ENCODE assay signal across 12 cellular contexts in genomic region chr19:47258895-47259555, GRCh38. TPM values are rescaled to one million over a fixed set of nuclear protein-coding genes. Genes with fewer than 3 reads are reported as not detected.
DNase-seq lines count a peak whose midpoint lies in the region; ATAC-seq and TF ChIP-seq lines count a peak whose summit lies in the region.
"Had no signal": no experiment of that assay in that cellular context is flagged by ENCODE, and none has a peak within 500 bp of the region (broad histone marks: within the 10 kb centered on the region; RNA-seq: fewer than 3 reads in every experiment).

No MANE protein-coding gene starts in this region.

- intact Hi-C loops in tibial artery (cut with DNase I; ENCODE audit: low total_unique reads) = loop anchor here (2.0 kb wide), 1 partner anchor 14 kb away; no protein-coding TSS in a partner anchor

- ATAC-seq in activated T-cell treated with anti-CD3 and anti-CD28 coated beads, Interleukin-2, amount 50 U/mL, for 72 hours (replicated peaks in 1 of 2) = no peak
- no peak for ATAC-seq in activated T-helper 17 cell treated with anti-CD3 and anti-CD28 coated beads, Interleukin-2, amount 50 U/mL, for 72 hours (replicated peaks)

- H3K4me1 Mint-ChIP-seq in activated T-cell treated with anti-CD3 and anti-CD28 coated beads, Interleukin-2, amount 50 U/mL, for 72 hours (ENCODE audit: low read depth) = peaks cover 46% of the 10 kb centered on the region
- peaks cover 28% of the 10 kb centered on the region for H3K4me1 Mint-ChIP-seq in activated T-helper 17 cell treated with anti-CD3 and anti-CD28 coated beads, Interleukin-2, amount 50 U/mL, for 72 hours
- peaks cover 24% of the 10 kb centered on the region for H3K4me1 Mint-ChIP-seq in mesothelial cell of epicardium

- H3K27me3 ChIP-seq in tibial artery = no peaks in the 10 kb centered on the region

- no peak for TF ChIP-seq CTCF in mesothelial cell of epicardium (IDR thresholded peaks at IDR 0.05; ENCODE audit: unreplicated experiment)
- TF ChIP-seq CTCF in tibial artery (IDR thresholded peaks at IDR 0.05) = no peak

- H3K9me3 Mint-ChIP-seq in activated T-cell treated with anti-CD3 and anti-CD28 coated beads, Interleukin-2, amount 50 U/mL, for 72 hours = no peaks in the 10 kb centered on the region
- no peaks in the 10 kb centered on the region for H3K9me3 Mint-ChIP-seq in activated T-helper 17 cell treated with anti-CD3 and anti-CD28 coated beads, Interleukin-2, amount 50 U/mL, for 72 hours
- no peaks in the 10 kb centered on the region for H3K9me3 Mint-ChIP-seq in mesothelial cell of epicardium

- H3K36me3 Mint-ChIP-seq in activated T-cell treated with anti-CD3 and anti-CD28 coated beads, Interleukin-2, amount 50 U/mL, for 72 hours (ENCODE audit: insufficient read depth in 2 of 2) = peaks cover 15 to 25% of the 10 kb centered on the region in 2 donors
- peaks cover 67% of the 10 kb centered on the region for H3K36me3 Mint-ChIP-seq in activated T-helper 17 cell treated with anti-CD3 and anti-CD28 coated beads, Interleukin-2, amount 50 U/mL, for 72 hours (ENCODE audit: low read depth)
- peaks cover 38% of the 10 kb centered on the region for H3K36me3 Mint-ChIP-seq in mesothelial cell of epicardium

- H3K27me3 Mint-ChIP-seq in activated T-cell treated with anti-CD3 and anti-CD28 coated beads, Interleukin-2, amount 50 U/mL, for 72 hours (ENCODE audit: low read depth) = no peaks in the 10 kb centered on the region
- H3K27me3 Mint-ChIP-seq in activated T-helper 17 cell treated with anti-CD3 and anti-CD28 coated beads, Interleukin-2, amount 50 U/mL, for 72 hours = no peaks in the 10 kb centered on the region
- no peaks in the 10 kb centered on the region for H3K27me3 Mint-ChIP-seq in mesothelial cell of epicardium (ENCODE audit: low read depth)

- H3K4me3 ChIP-seq in tibial artery = no peak overlapping the region
- H3K4me3 ChIP-seq: prostate gland had no signal

- peak overlapping the region; percentile 40 to 99 for H3K4me3 Mint-ChIP-seq in activated T-cell treated with anti-CD3 and anti-CD28 coated beads, Interleukin-2, amount 50 U/mL, for 72 hours
- H3K4me3 Mint-ChIP-seq in activated T-helper 17 cell treated with anti-CD3 and anti-CD28 coated beads, Interleukin-2, amount 50 U/mL, for 72 hours = peak overlapping the region; percentile 98
- H3K4me3 Mint-ChIP-seq in mesothelial cell of epicardium = peak overlapping the region; percentile 42

- peaks cover 50 to 56% (median 50%) of the 10 kb centered on the region in 3 donors for H3K36me3 ChIP-seq in tibial artery

- peak overlapping the region; percentile 86 to 91 for H3K27ac ChIP-seq in tibial artery

- peaks cover 0 to 40% (median 25%) of the 10 kb centered on the region in 4 donors for H3K4me1 ChIP-seq in tibial artery
- H3K4me1 ChIP-seq: prostate gland had no signal

- DNase-seq in activated T-cell treated with anti-CD3 and anti-CD28 coated beads, Interleukin-2, amount 50 U/mL, for 72 hours = no peak
- no peak for DNase-seq in activated T-cell treated with anti-CD3 and anti-CD28 coated beads, Interleukin-2, amount 50 U/mL, for 1 hour
- DNase-seq in mesothelial cell of epicardium (ENCODE audit: low spot score in 2 of 2, unreplicated experiment in 2 of 2) (no peak), tibial artery (no peak), NCI-H226 (no peak), NCI-H82 treated with DMSO at 0.1 percent for 48 hours (lab: John Stamatoyannopoulos, UW; ENCODE audit: unreplicated experiment) (no peak)
- no peak for DNase-seq in stimulated activated naive CD4-positive, alpha-beta T cell (lab: John Stamatoyannopoulos, UW)
- DNase-seq: effector CD4-positive, alpha-beta T cell; KBM-7; NCI-H2227 treated with DMSO at 0.1 percent for 48 hours had no signal

- H3K27ac Mint-ChIP-seq in activated T-cell treated with anti-CD3 and anti-CD28 coated beads, Interleukin-2, amount 50 U/mL, for 72 hours = peak overlapping the region; percentile 74
- peak overlapping the region; percentile 96 for H3K27ac Mint-ChIP-seq in activated T-helper 17 cell treated with anti-CD3 and anti-CD28 coated beads, Interleukin-2, amount 50 U/mL, for 72 hours
- peak overlapping the region; percentile 71 for H3K27ac Mint-ChIP-seq in mesothelial cell of epicardium

- H3K9me3 ChIP-seq in tibial artery = no peaks in the 10 kb centered on the region
- H3K9me3 ChIP-seq: prostate gland had no signal

RNA-seq across cellular contexts. Expression of gene CCDC9, which starts 2.7 kb away (rescaled TPM):
- 10 to 100 TPM; 51.6 to 51.7 TPM for total RNA-seq in activated T-cell treated with anti-CD3 and anti-CD28 coated beads, Interleukin-2, amount 50 U/mL, for 72 hours
- 10 to 100 TPM; 38.9 to 44.6 TPM for total RNA-seq in activated T-helper 17 cell treated with anti-CD3 and anti-CD28 coated beads, Interleukin-2, amount 50 U/mL, for 72 hours
- total RNA-seq in mesothelial cell of epicardium = 45.6 to 49.2 TPM (median 46.8 TPM) in 3 replicates

RNA-seq across cellular contexts. Expression of gene INAFM1, which starts 15.7 kb away (rescaled TPM):
- 10 to 100 TPM; 19.7 to 21.4 TPM for total RNA-seq in activated T-cell treated with anti-CD3 and anti-CD28 coated beads, Interleukin-2, amount 50 U/mL, for 72 hours
- total RNA-seq in activated T-helper 17 cell treated with anti-CD3 and anti-CD28 coated beads, Interleukin-2, amount 50 U/mL, for 72 hours = 10 to 100 TPM; 12.9 to 21.6 TPM
- total RNA-seq in mesothelial cell of epicardium = 24.4 to 25.1 TPM (median 24.6 TPM) in 3 replicates

RNA-seq across cellular contexts. Expression of gene BBC3, which starts 28.0 kb away (rescaled TPM):
- 10 to 100 TPM; 41.4 to 59.2 TPM for total RNA-seq in activated T-cell treated with anti-CD3 and anti-CD28 coated beads, Interleukin-2, amount 50 U/mL, for 72 hours
- total RNA-seq in activated T-helper 17 cell treated with anti-CD3 and anti-CD28 coated beads, Interleukin-2, amount 50 U/mL, for 72 hours = 10 to 100 TPM; 18.7 to 41.9 TPM
- 19.1 to 19.6 TPM (median 19.5 TPM) in 3 replicates for total RNA-seq in mesothelial cell of epicardium

RNA-seq across cellular contexts. Expression of gene C5AR1, which starts 50.6 kb away (rescaled TPM):
- 1 to 10 TPM; 1.8 to 3.0 TPM for total RNA-seq in activated T-cell treated with anti-CD3 and anti-CD28 coated beads, Interleukin-2, amount 50 U/mL, for 72 hours
- 1 to 10 TPM in 1 of 2 donors, under 1 TPM in 1; 0.85 to 2.4 TPM for total RNA-seq in activated T-helper 17 cell treated with anti-CD3 and anti-CD28 coated beads, Interleukin-2, amount 50 U/mL, for 72 hours
- total RNA-seq in mesothelial cell of epicardium = 0.47 to 1.2 TPM (median 0.98 TPM) in 3 replicates

Comparison
In these comparisons a context has a peak if more than half of its experiments do, and no peak if none do; other contexts are left out.
1. H3K4me3 Mint-ChIP-seq: peak in every context shown above with its lines; median percentile 98 in activated T-helper 17 cell treated with anti-CD3 and anti-CD28 coated beads, Interleukin-2, amount 50 U/mL, for 72 hours; 70 in activated T-cell treated with anti-CD3 and anti-CD28 coated beads, Interleukin-2, amount 50 U/mL, for 72 hours; 42 in mesothelial cell of epicardium.